ENCODE assay signal across 8 cellular contexts in the genomic region with DNA sequence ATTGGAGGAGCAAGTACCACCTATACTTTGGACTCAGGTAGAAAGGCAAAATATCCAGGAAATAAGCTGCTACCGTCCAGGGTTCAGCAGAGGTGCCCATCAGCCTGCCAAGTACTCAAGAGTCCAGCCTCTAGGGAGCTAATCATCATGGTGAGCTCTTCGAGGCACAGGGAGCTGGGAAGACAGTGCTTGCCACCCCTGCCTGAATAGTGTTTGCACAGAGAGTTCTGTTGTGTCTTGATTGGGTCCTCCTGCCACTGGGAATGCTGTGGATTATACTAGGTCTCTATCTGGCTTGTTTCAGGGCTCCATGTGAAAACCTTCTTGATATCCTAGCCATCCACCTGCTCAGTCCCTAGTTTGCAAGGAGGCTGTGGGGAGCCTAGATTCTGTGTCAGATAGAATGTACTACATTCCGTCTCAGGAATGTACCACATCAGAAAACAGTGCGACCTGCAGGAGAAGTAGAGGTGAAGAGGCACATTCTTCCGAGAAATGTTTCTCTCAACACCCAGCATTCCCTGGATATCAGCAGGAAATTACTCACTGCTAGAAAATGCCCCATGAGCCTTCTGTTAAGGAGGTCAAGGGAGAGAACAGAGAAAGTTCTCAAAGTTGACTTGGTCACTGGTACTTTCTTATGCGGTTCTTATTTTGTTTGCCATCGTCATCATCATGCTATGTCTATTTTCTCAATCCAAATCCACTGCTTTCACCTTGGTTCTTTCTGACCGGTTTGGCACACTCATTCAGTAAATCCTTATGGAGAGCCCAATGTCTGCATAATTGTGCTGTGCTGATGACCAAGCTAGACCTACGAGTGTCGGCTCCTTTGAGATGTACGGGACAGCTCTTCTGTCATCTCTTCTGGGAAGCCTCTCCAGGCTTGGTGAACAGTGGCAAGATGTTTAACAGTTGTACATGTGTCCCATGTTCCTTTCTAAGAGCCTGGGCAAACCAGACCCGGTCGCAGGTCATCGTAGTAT. TPM values are rescaled to one million over a fixed set of nuclear protein-coding genes. Genes with fewer than 3 reads are reported as not detected.
DNase-seq lines count a peak whose midpoint lies in the region; ATAC-seq, FAIRE-seq and TF ChIP-seq lines count a peak whose summit lies in the region.

No MANE protein-coding gene starts in this region.

- peak; percentile 11 for TF ChIP-seq CTCF in fibroblast of villous mesenchyme (IDR thresholded peaks at IDR 0.05; ENCODE audit: insufficient read depth, low read depth, low read length)

- no peak overlapping the region for H3K4me3 ChIP-seq in fibroblast of villous mesenchyme (ENCODE audit: low read depth, low read length)
- no peak overlapping the region for H3K4me3 ChIP-seq in skeletal muscle tissue (ENCODE audit: low read length in 3 of 3)

- H3K27me3 ChIP-seq in skeletal muscle tissue (ENCODE audit: control insufficient read depth in 3 of 3, insufficient read depth in 3 of 3, low read length in 3 of 3), result no peaks in the 10 kb centered on the region

- peaks cover 13 to 25% (median 15%) of the 10 kb centered on the region in 3 donors for H3K4me1 ChIP-seq in skeletal muscle tissue (ENCODE audit: control insufficient read depth in 3 of 3, insufficient read depth in 3 of 3, low read length in 3 of 3)

- TF ChIP-seq POLR2A in GM19193 (IDR thresholded peaks at IDR 0.05; ENCODE audit: extremely low read depth, insufficient read depth, insufficient read length), result peak; percentile 16

- peak overlapping the region; percentile 15 for H3K27ac ChIP-seq in skeletal muscle tissue (ENCODE audit: low read depth, low read length)

- H3K9ac ChIP-seq in skeletal muscle tissue (ENCODE audit: low read depth in 1 of 3, low read length in 3 of 3), result no peak overlapping the region

- peak; percentile 97 for FAIRE-seq in RCC 7860 (lab: Jason Lieb, UNC)

- peak; percentile 98 for DNase-seq in RCC 7860 (ENCODE audit: low spot score)
- DNase-seq in fibroblast of villous mesenchyme (ENCODE audit: low read depth), result peak; percentile 91
- DNase-seq in anterior cingulate cortex (lab: John Stamatoyannopoulos, UW), result no peak
- no peak for DNase-seq in SHP77 treated with DMSO at 0.1 percent for 48 hours (lab: John Stamatoyannopoulos, UW)
- no peak for DNase-seq in ureter (ENCODE audit: low spot score)

- ATAC-seq in HG03457 (IDR thresholded peaks at IDR 0.05; ENCODE audit: unreplicated experiment), result no peak

- H3K36me3 ChIP-seq in skeletal muscle tissue (ENCODE audit: control insufficient read depth in 3 of 3, insufficient read depth in 3 of 3, low read length in 3 of 3), result no peaks in the 10 kb centered on the region

- no peaks in the 10 kb centered on the region for H3K9me3 ChIP-seq in skeletal muscle tissue (ENCODE audit: control insufficient read depth in 3 of 3, low read length in 3 of 3)

RNA-seq across cellular contexts. Expression of a gene that starts 30.7 kb away (rescaled TPM):
- total RNA-seq in fibroblast of villous mesenchyme (27.1 and 45.3 TPM in 2 replicates), skeletal muscle tissue (8.4 TPM), ureter (33.6 TPM)

Comparison
In these comparisons a context has a peak if more than half of its experiments do, and no peak if none do; other contexts are left out.
1. DNase-seq: peak in RCC 7860 (single experiment) and fibroblast of villous mesenchyme (single experiment); none in anterior cingulate cortex (0 of 58), SHP77 treated with DMSO at 0.1 percent for 48 hours (single experiment) and ureter (single experiment).